In the genomic region with DNA sequence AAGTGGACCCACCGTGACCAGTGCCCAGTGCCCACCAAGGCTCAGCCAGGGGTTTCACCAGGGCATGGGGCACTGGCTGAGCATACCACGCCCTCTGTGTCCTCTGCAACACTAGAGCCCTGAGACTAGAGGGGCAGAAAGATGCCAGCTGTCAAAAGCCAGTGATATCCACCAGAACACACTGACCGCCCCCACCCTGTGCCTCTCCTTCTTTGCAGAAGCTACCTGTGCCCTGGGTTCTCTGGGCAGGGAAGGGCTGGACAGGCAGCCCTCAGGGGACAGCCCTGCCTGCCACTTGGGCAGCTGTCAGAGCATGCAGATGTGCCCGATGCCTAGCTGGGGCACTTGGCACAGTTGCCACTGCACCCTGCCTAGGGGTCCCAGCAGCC, we compare ENCODE assay signal across 8 cellular contexts. TPM values are rescaled to one million over a fixed set of nuclear protein-coding genes. Genes with fewer than 3 reads are reported as not detected.
DNase-seq lines count a peak whose midpoint lies in the region; ATAC-seq, FAIRE-seq and TF ChIP-seq lines count a peak whose summit lies in the region.

No MANE protein-coding gene starts in this region.

- peak overlapping the region; percentile 94 for H3K4me3 ChIP-seq in CD8-positive, alpha-beta memory T cell (ENCODE audit: low read length)
- H3K4me3 ChIP-seq in SJSA1 (peak overlapping the region; percentile 61), osteoblast (ENCODE audit: insufficient read depth, low read length) (peak overlapping the region; percentile 89)

- no peak for TF ChIP-seq CTCF in osteoblast (IDR thresholded peaks at IDR 0.05; ENCODE audit: extremely low read depth, low read depth, low read length)
- no peak for TF ChIP-seq CTCF in D721Med (IDR thresholded peaks at IDR 0.05; ENCODE audit: insufficient read depth, missing control alignments)

- H3K79me2 ChIP-seq in osteoblast (ENCODE audit: insufficient read depth, low read length): peaks cover 19% of the 10 kb centered on the region

- POLR2A ChIA-PET in CD8-positive, alpha-beta memory T cell (lab: Charles Lee): interaction anchor here (0.8 to 4.6 kb wide), 12 partner anchors 9 to 78 kb away, joined by 3 to 42 read pairs (median 6); a partner anchor contains a TSS

- H3K27ac ChIP-seq in CD8-positive, alpha-beta memory T cell (ENCODE audit: low read depth, low read length): peak overlapping the region; percentile 80
- H3K27ac ChIP-seq in SJSA1 (peak overlapping the region; percentile 37), osteoblast (ENCODE audit: low read depth, low read length) (peak overlapping the region; percentile 92)

- ATAC-seq in esophagus mucosa (peak; percentile 13), GM19351 (IDR thresholded peaks at IDR 0.05; ENCODE audit: unreplicated experiment) (no peak), HG03039 (IDR thresholded peaks at IDR 0.05; ENCODE audit: unreplicated experiment) (no peak)

- DNase-seq in CD8-positive, alpha-beta memory T cell: peak in 1 of 5 donors; percentile 40
- no peak for DNase-seq in SJSA1 (ENCODE audit: low read depth in 1 of 2, low spot score in 2 of 2)
- DNase-seq in osteoblast (ENCODE audit: insufficient read length, low spot score, missing footprints): peak; percentile 78
- no peak for DNase-seq in D721Med (ENCODE audit: insufficient read length, low spot score)
- no peak for DNase-seq in NCI-H2029 treated with DMSO at 0.1 percent for 48 hours (lab: John Stamatoyannopoulos, UW)

- H3K4me1 Mint-ChIP-seq in CD8-positive, alpha-beta memory T cell: peaks cover 72 to 88% (median 75%) of the 10 kb centered on the region in 3 donors

- H3K27ac Mint-ChIP-seq in CD8-positive, alpha-beta memory T cell: peak overlapping the region; percentile 90 to 98 (median 94)

- peaks cover 0 to 34% (median 8%) of the 10 kb centered on the region in 3 donors for H3K36me3 Mint-ChIP-seq in CD8-positive, alpha-beta memory T cell

- no peaks in the 10 kb centered on the region for H3K9me3 ChIP-seq in CD8-positive, alpha-beta memory T cell (ENCODE audit: low read length)
- 0 out of 2 replicates have a peak, but pooled peaks cover 3% of the 10 kb centered on the region for H3K9me3 ChIP-seq in SJSA1 (replicated peaks)
- H3K9me3 ChIP-seq in osteoblast (ENCODE audit: low read depth, low read length): no peaks in the 10 kb centered on the region

- H3K27me3 ChIP-seq in CD8-positive, alpha-beta memory T cell (ENCODE audit: insufficient read depth, low read length, poor library complexity, severe bottlenecking): no peaks in the 10 kb centered on the region
- H3K27me3 ChIP-seq in SJSA1 (replicated peaks): no peaks in the 10 kb centered on the region
- no peaks in the 10 kb centered on the region for H3K27me3 ChIP-seq in osteoblast (ENCODE audit: insufficient read depth, low read length)

- no peaks in the 10 kb centered on the region for H3K27me3 Mint-ChIP-seq in CD8-positive, alpha-beta memory T cell

- H2AFZ ChIP-seq in osteoblast (ENCODE audit: low read length): peak overlapping the region; percentile 63

- no peaks in the 10 kb centered on the region for H4K20me1 ChIP-seq in osteoblast (ENCODE audit: insufficient read depth, low read length)

- CTCF ChIA-PET in CD8-positive, alpha-beta memory T cell (lab: Charles Lee): interaction anchor here (0.6 to 8.0 kb wide), 25 partner anchors 9 to 803 kb away, joined by 3 to 122 read pairs (median 10); a partner anchor contains a TSS

- peaks cover 8% of the 10 kb centered on the region for H3K36me3 ChIP-seq in CD8-positive, alpha-beta memory T cell (ENCODE audit: insufficient read depth, low read length)
- H3K36me3 ChIP-seq in SJSA1 (peaks cover 10% of the 10 kb centered on the region; the same call in 1 of the 2 replicates), osteoblast (ENCODE audit: insufficient read depth, low read length) (no peaks in the 10 kb centered on the region)

- peak overlapping the region; percentile 86 for H3K4me2 ChIP-seq in osteoblast (ENCODE audit: insufficient read depth, low read length)

- H3K4me1 ChIP-seq in CD8-positive, alpha-beta memory T cell (ENCODE audit: insufficient read depth, low read length): peaks cover 73% of the 10 kb centered on the region
- H3K4me1 ChIP-seq in SJSA1 (replicated peaks) (peaks cover 60% of the 10 kb centered on the region), osteoblast (ENCODE audit: insufficient read depth, low read length) (peaks cover 59% of the 10 kb centered on the region)

- peak overlapping the region; percentile 79 to 98 (median 92) for H3K4me3 Mint-ChIP-seq in CD8-positive, alpha-beta memory T cell

- no peak for FAIRE-seq in D721Med (lab: Jason Lieb, UNC)

- peaks cover 0 to 2% (median 0%) of the 10 kb centered on the region in 5 donors for H3K9me3 Mint-ChIP-seq in CD8-positive, alpha-beta memory T cell

RNA-seq across cellular contexts. Expression of a gene that starts 0.5 kb away (rescaled TPM):
- total RNA-seq in CD8-positive, alpha-beta memory T cell: 10 to 100 TPM; 59.6 to 61.4 TPM
- polyA plus RNA-seq in CD8-positive, alpha-beta memory T cell: 349 TPM
- 32.5 and 36.4 TPM in 2 replicates for total RNA-seq in SJSA1 (2014; rRNA removed; shearing (Covaris generic))
- total RNA-seq in esophagus mucosa (45.8 TPM), osteoblast (69.5 and 75.3 TPM in 2 replicates)

RNA-seq across cellular contexts. Expression of a gene that starts 53.2 kb away (rescaled TPM):
- total RNA-seq in CD8-positive, alpha-beta memory T cell: under 1 TPM; 0.04 to 0.11 TPM
- 0.23 TPM for polyA plus RNA-seq in CD8-positive, alpha-beta memory T cell
- not detected in 2 replicates for total RNA-seq in SJSA1 (2014; rRNA removed; shearing (Covaris generic))
- not detected for total RNA-seq in esophagus mucosa
- under 0.01 TPM in 1 of 2 replicates, not detected in the other for total RNA-seq in osteoblast

Comparison
In these comparisons a context has a peak if more than half of its experiments do, and no peak if none do; other contexts are left out.
1. H3K27ac ChIP-seq: peak in every context shown above with its lines; median percentile 92 in osteoblast; 80 in CD8-positive, alpha-beta memory T cell; 37 in SJSA1.